In the genomic region with DNA sequence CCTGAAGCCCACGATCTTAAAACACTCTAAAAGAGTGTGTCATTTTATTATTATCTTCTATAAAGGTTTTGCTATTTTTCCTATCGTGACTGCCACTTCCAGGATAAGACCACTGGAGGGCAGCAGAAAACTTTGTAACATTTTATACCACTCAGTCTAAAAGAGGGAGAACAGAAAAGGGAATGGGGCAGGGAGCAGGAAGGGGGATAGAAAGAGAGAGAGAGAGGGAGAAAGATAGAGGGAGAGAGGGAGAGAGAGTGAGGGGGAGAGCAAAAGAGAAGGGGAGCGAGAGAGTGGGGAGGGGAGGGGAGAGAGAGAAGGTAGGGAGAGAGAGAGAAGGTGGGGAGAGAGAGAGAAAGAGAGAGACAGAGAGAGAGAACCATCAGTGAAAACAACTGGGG, we compare ENCODE assay signal across 8 cellular contexts. TPM values are rescaled to one million over a fixed set of nuclear protein-coding genes. Genes with fewer than 3 reads are reported as not detected.
A peak's percentile ranks its signal among the peaks of the same experiment; 100 is the strongest.
DNase-seq lines count a peak whose midpoint lies in the region; ATAC-seq, FAIRE-seq and TF ChIP-seq lines count a peak whose summit lies in the region.

No MANE protein-coding gene starts in this region.

- RAD21 ChIA-PET in GM12878 (lab: Charles Lee; ENCODE audit: unreplicated experiment), result interaction anchor here (0.7 to 4.8 kb wide), 7 partner anchors 24 to 376 kb away, joined by 3 to 70 read pairs (median 3); partner anchors contain the start of genes ERP27 and RERG

- TF ChIP-seq EP300 in Ishikawa (IDR thresholded peaks at IDR 0.05; ENCODE audit: borderline replicate concordance), result no peak
- TF ChIP-seq EP300 in GM12878 (IDR thresholded peaks at IDR 0.05; ENCODE audit: borderline replicate concordance in 1 of 2, control insufficient read depth in 1 of 2, low read depth in 2 of 2, low read length in 2 of 2), result no peak

- H3K4me1 ChIP-seq in GM12878 (ENCODE audit: control insufficient read depth, insufficient read depth, low read length) (no peaks in the 10 kb centered on the region), iPS DF 6.9 (ENCODE audit: control insufficient read depth, insufficient read depth, low read length) (no peaks in the 10 kb centered on the region)

- FAIRE-seq in GM12878 (lab: Jason Lieb, UNC), result no peak

- TF ChIP-seq POLR2A in GM12878 (IDR thresholded peaks at IDR 0.05; ENCODE audit: low read depth, low read length), result no peak

- no peak overlapping the region for H3K9ac ChIP-seq in GM12878 (ENCODE audit: control insufficient read depth, insufficient read depth, low read length)

- SMC1A ChIA-PET in GM12878 (lab: Charles Lee; ENCODE audit: uncharacterized antibody, unreplicated experiment), result interaction anchor here (0.6 to 15.6 kb wide), 14 partner anchors 10 to 151 kb away, joined by 3 to 242 read pairs (median 4); partner anchors contain the start of gene ERP27

- BruUV-seq in GM12878 (replicated peaks; lab: Mats Ljungman, UMichigan), result no TSS peak

- peak overlapping the region; percentile 33; the same call in 1 of the 2 replicates for H2AFZ ChIP-seq in GM12878 (ENCODE audit: control insufficient read depth, low read depth, low read length)

- no peak overlapping the region for H3K4me3 ChIP-seq in GM12878
- H3K4me3 ChIP-seq in iPS DF 6.9 (ENCODE audit: low read length), result no peak overlapping the region

- H3K27me3 ChIP-seq in GM12878 (replicated peaks in 1 of 2; ENCODE audit: control insufficient read depth in 2 of 2, insufficient read depth in 2 of 2, low read length in 1 of 2) (no peaks in the 10 kb centered on the region; a peak in 1 of 4 replicates), iPS DF 6.9 (ENCODE audit: control insufficient read depth, insufficient read depth, low read length) (no peaks in the 10 kb centered on the region)

- H3K27ac ChIP-seq in GM12878 (ENCODE audit: control insufficient read depth, insufficient read depth) (no peak overlapping the region), iPS DF 6.9 (ENCODE audit: low read length) (no peak overlapping the region)

- CTCF ChIA-PET in GM12878 (lab: Yijun Ruan, JAX), result interaction anchor here (0.7 to 9.9 kb wide), 12 partner anchors 8 to 376 kb away, joined by 3 to 104 read pairs (median 6); partner anchors contain the start of gene RERG

- H3K36me3 ChIP-seq in GM12878 (ENCODE audit: control insufficient read depth in 2 of 2, insufficient read depth in 2 of 2, low read length in 1 of 2) (no peaks in the 10 kb centered on the region), iPS DF 6.9 (ENCODE audit: control insufficient read depth, insufficient read depth, low read length) (no peaks in the 10 kb centered on the region)

- 0% methylated on average over 3 of the region's 3 CpGs for WGBS in GM12878 (ENCODE audit: insufficient coverage, insufficient replicate concordance, low lambda C conversion rate, missing lambda C conversion rate)
- no CpG with 5 or more reads among the region's 3 CpGs for WGBS in iPS DF 6.9 (ENCODE audit: insufficient coverage, insufficient read length)

- POLR2A ChIA-PET in GM12878 (lab: Charles Lee), result no interaction called here

- TF ChIP-seq CTCF in GM12878 (IDR thresholded peaks at IDR 0.05 in 2 of 3, conservative IDR thresholded peaks at IDR 0.05 in 1 of 3; ENCODE audit: control insufficient read depth in 2 of 3, extremely low read depth in 1 of 3, insufficient read depth in 1 of 3, low read depth in 3 of 3, low read length in 3 of 3), result peak; percentile 61 to 78 (median 62); a peak in 5 of 6 replicates

- TF ChIP-seq RAD21 in Ishikawa (IDR thresholded peaks at IDR 0.05; ENCODE audit: low read depth) (peak; percentile 95), GM12878 (IDR thresholded peaks at IDR 0.05; ENCODE audit: insufficient read depth, low read depth, low read length) (peak; percentile 99)

- no peak overlapping the region for H3K4me2 ChIP-seq in GM12878 (ENCODE audit: control insufficient read depth, insufficient read depth)

- H4K20me1 ChIP-seq in GM12878 (ENCODE audit: control insufficient read depth, insufficient read depth), result no peaks in the 10 kb centered on the region

- H3K9me3 ChIP-seq in GM12878 (replicated peaks; ENCODE audit: control insufficient read depth, insufficient read depth, low read length), result no peaks in the 10 kb centered on the region
- H3K9me3 ChIP-seq in iPS DF 6.9 (ENCODE audit: control insufficient read depth, insufficient read depth, low read length), result no peaks in the 10 kb centered on the region

- intact Hi-C loops in GM12878 (cut with micrococcal nuclease; ENCODE audit: unreplicated experiment), result loop anchor here (1.0 to 5.0 kb wide), 5 partner anchors 37 to 422 kb away; partner anchors contain the start of gene ERP27

- in situ Hi-C loops in SK-MEL-5 (cut with HindIII; ENCODE audit: low pct_unique_long_range_greater_than_20kb, low sequenced_read_pairs), result no loop called here
- in situ Hi-C loops in GM12878 (cut with MboI), result loop anchor here (5.0 kb wide), 1 partner anchor 152 kb away; no protein-coding TSS in a partner anchor

- no peaks in the 10 kb centered on the region for H3K79me2 ChIP-seq in GM12878 (ENCODE audit: control insufficient read depth, insufficient read depth, low read length)

- ATAC-seq in GM12878, result peak; percentile 82
- no peak for ATAC-seq in HG02840 (IDR thresholded peaks at IDR 0.05; ENCODE audit: low FRiP score, unreplicated experiment)

- peak; percentile 4 to 6 for DNase-seq in activated CD8-positive, alpha-beta memory T cell treated with anti-CD3 and anti-CD28 coated beads for 4 hours (ENCODE audit: low read depth in 2 of 2)
- no peak for DNase-seq in activated CD8-positive, alpha-beta memory T cell treated with anti-CD3 and anti-CD28 coated beads, Interleukin-2, amount 50 U/mL, for 48 hours
- peak; percentile 88 for DNase-seq in SK-MEL-5 (ENCODE audit: low read depth, low spot score)
- no peak for DNase-seq in GM12878 (ENCODE audit: low read depth, low spot score)
- DNase-seq in iPS DF 6.9 (ENCODE audit: low read depth, low spot score), result peak; percentile 33
- DNase-seq in stimulated activated CD4-positive, alpha-beta T cell treated with anti-CD3 and anti-CD28 coated beads, Interleukin-15, amount 100 ng/mL, for 24 hours, result peak; percentile 44

RNA-seq across cellular contexts. Expression of gene ART4, which starts 2.0 kb away (rescaled TPM):
- total RNA-seq in SK-MEL-5 (2014; rRNA removed; shearing (Covaris generic)), result not detected in 2 replicates
- not detected in 2 replicates for polyA plus RNA-seq in SK-MEL-5 (2015; cell fraction: cytosol; rRNA removed)
- not detected in 2 replicates for polyA plus RNA-seq in SK-MEL-5 (2015; cell fraction: nucleus; rRNA removed)
- total RNA-seq in GM12878 (2013; cell fraction: nucleolus; rRNA removed), result not detected in 2 replicates
- total RNA-seq in GM12878 (2014; rRNA removed) (not detected in 2 replicates), GM12878 (2014; rRNA removed; fragmentation: Illumina TruSeq; extraction: Trizol) (not detected in 2 replicates), GM12878 (2021) (not detected in 2 replicates)
- not detected for polyA plus RNA-seq in GM12878 (2011; ENCODE audit: low read depth)
- polyA plus RNA-seq in GM12878 (2011; rRNA removed) (not detected in 2 replicates), GM12878 (2014; fragmentation: Illumina TruSeq; extraction: Trizol) (not detected in 2 replicates), GM12878 (2014; fragmentation: Nextera tagmentation; extraction: Ambion mirVana) (under 1 TPM in 1 of 2 experiments, not detected in 1; 0.02 TPM), GM12878 (2014; rRNA removed) (not detected in 2 replicates), GM12878 (2016; fragmentation: Nextera tagmentation; extraction: Ambion mirVana) (not detected)
- not detected in 2 replicates for polyA plus RNA-seq in GM12878 (2011; cell fraction: cytosol; rRNA removed)
- polyA plus RNA-seq in GM12878 (2011; cell fraction: nucleus; rRNA removed), result not detected in 2 replicates
- polyA plus RNA-seq in GM12878 (2012), result not detected in 2 replicates
- not detected in 2 replicates for polyA minus RNA-seq in GM12878 (2011; rRNA and poly(A)+ RNA removed)
- not detected in 2 replicates for polyA minus RNA-seq in GM12878 (2011; cell fraction: cytosol; rRNA and poly(A)+ RNA removed)
- polyA minus RNA-seq in GM12878 (2011; cell fraction: nucleus; rRNA and poly(A)+ RNA removed), result not detected in 2 replicates

RNA-seq across cellular contexts. Expression of gene SMCO3, which starts 31.4 kb away (rescaled TPM):
- 0.24 TPM in 1 of 2 replicates, not detected in the other for total RNA-seq in SK-MEL-5 (2014; rRNA removed; shearing (Covaris generic))
- polyA plus RNA-seq in SK-MEL-5 (2015; cell fraction: cytosol; rRNA removed), result 0.05 and 0.09 TPM in 2 replicates
- not detected in 2 replicates for polyA plus RNA-seq in SK-MEL-5 (2015; cell fraction: nucleus; rRNA removed)
- not detected in 2 replicates for total RNA-seq in GM12878 (2013; cell fraction: nucleolus; rRNA removed)
- total RNA-seq in GM12878 (2014; rRNA removed) (not detected in 2 replicates), GM12878 (2014; rRNA removed; fragmentation: Illumina TruSeq; extraction: Trizol) (not detected in 2 replicates), GM12878 (2021) (not detected in 2 replicates)
- not detected for polyA plus RNA-seq in GM12878 (2011; ENCODE audit: low read depth)
- polyA plus RNA-seq in GM12878 (2011; rRNA removed) (not detected in 2 replicates), GM12878 (2014; fragmentation: Illumina TruSeq; extraction: Trizol) (not detected in 2 replicates), GM12878 (2014; fragmentation: Nextera tagmentation; extraction: Ambion mirVana) (under 1 TPM; 0.10 to 0.11 TPM), GM12878 (2014; rRNA removed) (not detected in 2 replicates), GM12878 (2016; fragmentation: Nextera tagmentation; extraction: Ambion mirVana) (under 1 TPM; 0.05 to 0.35 TPM)
- polyA plus RNA-seq in GM12878 (2011; cell fraction: cytosol; rRNA removed), result not detected in 2 replicates
- polyA plus RNA-seq in GM12878 (2011; cell fraction: nucleus; rRNA removed), result not detected in 2 replicates
- polyA plus RNA-seq in GM12878 (2012), result 0.13 TPM in 1 of 2 replicates, not detected in the other
- polyA minus RNA-seq in GM12878 (2011; rRNA and poly(A)+ RNA removed), result not detected in 2 replicates
- not detected in 2 replicates for polyA minus RNA-seq in GM12878 (2011; cell fraction: cytosol; rRNA and poly(A)+ RNA removed)
- polyA minus RNA-seq in GM12878 (2011; cell fraction: nucleus; rRNA and poly(A)+ RNA removed), result not detected in 2 replicates

RNA-seq across cellular contexts. Expression of gene MGP, which starts 40.3 kb away (rescaled TPM):
- total RNA-seq in SK-MEL-5 (2014; rRNA removed; shearing (Covaris generic)), result 402 and 415 TPM in 2 replicates
- 169 and 276 TPM in 2 replicates for polyA plus RNA-seq in SK-MEL-5 (2015; cell fraction: cytosol; rRNA removed)
- 34.3 and 59.2 TPM in 2 replicates for polyA plus RNA-seq in SK-MEL-5 (2015; cell fraction: nucleus; rRNA removed)
- total RNA-seq in GM12878 (2013; cell fraction: nucleolus; rRNA removed), result not detected in 2 replicates
- not detected in 2 replicates for total RNA-seq in GM12878 (2014; rRNA removed)
- not detected in 2 replicates for total RNA-seq in GM12878 (2014; rRNA removed; fragmentation: Illumina TruSeq; extraction: Trizol)
- 0.58 and 1.2 TPM in 2 replicates for total RNA-seq in GM12878 (2021)
- not detected for polyA plus RNA-seq in GM12878 (2011; ENCODE audit: low read depth)
- polyA plus RNA-seq in GM12878 (2011; rRNA removed), result not detected in 2 replicates
- not detected in 2 replicates for polyA plus RNA-seq in GM12878 (2011; cell fraction: cytosol; rRNA removed)
- polyA plus RNA-seq in GM12878 (2011; cell fraction: nucleus; rRNA removed), result 0.07 TPM in 1 of 2 replicates, not detected in the other
- not detected in 2 replicates for polyA plus RNA-seq in GM12878 (2012)
- not detected in 2 replicates for polyA plus RNA-seq in GM12878 (2014; fragmentation: Illumina TruSeq; extraction: Trizol)
- not detected for polyA plus RNA-seq in GM12878 (2014; fragmentation: Nextera tagmentation; extraction: Ambion mirVana)
- not detected in 2 replicates for polyA plus RNA-seq in GM12878 (2014; rRNA removed)
- under 1 TPM in 1 of 2 experiments, not detected in 1; 0.21 TPM for polyA plus RNA-seq in GM12878 (2016; fragmentation: Nextera tagmentation; extraction: Ambion mirVana)
- polyA minus RNA-seq in GM12878 (2011; rRNA and poly(A)+ RNA removed), result not detected in 2 replicates
- not detected in 2 replicates for polyA minus RNA-seq in GM12878 (2011; cell fraction: cytosol; rRNA and poly(A)+ RNA removed)
- polyA minus RNA-seq in GM12878 (2011; cell fraction: nucleus; rRNA and poly(A)+ RNA removed), result not detected in 2 replicates

RNA-seq across cellular contexts. Expression of gene C12orf60, which starts 41.9 kb away (rescaled TPM):
- 14.1 and 15.9 TPM in 2 replicates for total RNA-seq in SK-MEL-5 (2014; rRNA removed; shearing (Covaris generic))
- 4.2 and 4.3 TPM in 2 replicates for polyA plus RNA-seq in SK-MEL-5 (2015; cell fraction: cytosol; rRNA removed)
- polyA plus RNA-seq in SK-MEL-5 (2015; cell fraction: nucleus; rRNA removed), result 2.0 and 5.4 TPM in 2 replicates
- total RNA-seq in GM12878 (2013; cell fraction: nucleolus; rRNA removed), result 1.9 and 2.7 TPM in 2 replicates
- 2.0 and 2.7 TPM in 2 replicates for total RNA-seq in GM12878 (2014; rRNA removed)
- total RNA-seq in GM12878 (2014; rRNA removed; fragmentation: Illumina TruSeq; extraction: Trizol), result 2.9 and 3.1 TPM in 2 replicates
- total RNA-seq in GM12878 (2021), result 1.8 TPM in 2 replicates
- polyA plus RNA-seq in GM12878 (2011; ENCODE audit: low read depth), result 0.51 TPM
- 2.3 and 4.5 TPM in 2 replicates for polyA plus RNA-seq in GM12878 (2011; rRNA removed)
- 0.97 and 0.99 TPM in 2 replicates for polyA plus RNA-seq in GM12878 (2011; cell fraction: cytosol; rRNA removed)
- 0.51 and 0.87 TPM in 2 replicates for polyA plus RNA-seq in GM12878 (2011; cell fraction: nucleus; rRNA removed)
- 0.89 and 1.4 TPM in 2 replicates for polyA plus RNA-seq in GM12878 (2012)
- polyA plus RNA-seq in GM12878 (2014; fragmentation: Illumina TruSeq; extraction: Trizol), result 3.1 and 3.5 TPM in 2 replicates
- polyA plus RNA-seq in GM12878 (2014; fragmentation: Nextera tagmentation; extraction: Ambion mirVana), result 1 to 10 TPM; 5.7 to 7.2 TPM
- polyA plus RNA-seq in GM12878 (2014; rRNA removed), result 1.9 and 2.6 TPM in 2 replicates
- polyA plus RNA-seq in GM12878 (2016; fragmentation: Nextera tagmentation; extraction: Ambion mirVana), result 1 to 10 TPM; 3.7 to 4.6 TPM
- polyA minus RNA-seq in GM12878 (2011; rRNA and poly(A)+ RNA removed), result 0.31 and 0.51 TPM in 2 replicates
- polyA minus RNA-seq in GM12878 (2011; cell fraction: cytosol; rRNA and poly(A)+ RNA removed), result not detected in 2 replicates
- 0.36 and 0.57 TPM in 2 replicates for polyA minus RNA-seq in GM12878 (2011; cell fraction: nucleus; rRNA and poly(A)+ RNA removed)

RNA-seq across cellular contexts. Expression of gene WBP11, which starts 42.1 kb away (rescaled TPM):
- total RNA-seq in SK-MEL-5 (2014; rRNA removed; shearing (Covaris generic)), result 33.2 and 33.7 TPM in 2 replicates
- 62.4 and 70.6 TPM in 2 replicates for polyA plus RNA-seq in SK-MEL-5 (2015; cell fraction: cytosol; rRNA removed)
- polyA plus RNA-seq in SK-MEL-5 (2015; cell fraction: nucleus; rRNA removed), result 28.4 and 34.5 TPM in 2 replicates
- 42.4 and 49.4 TPM in 2 replicates for total RNA-seq in GM12878 (2013; cell fraction: nucleolus; rRNA removed)
- total RNA-seq in GM12878 (2014; rRNA removed), result 10.0 and 11.5 TPM in 2 replicates
- 34.3 and 39.4 TPM in 2 replicates for total RNA-seq in GM12878 (2014; rRNA removed; fragmentation: Illumina TruSeq; extraction: Trizol)
- total RNA-seq in GM12878 (2021), result 76.5 and 77.6 TPM in 2 replicates
- 24.9 TPM for polyA plus RNA-seq in GM12878 (2011; ENCODE audit: low read depth)
- 10.6 and 15.9 TPM in 2 replicates for polyA plus RNA-seq in GM12878 (2011; rRNA removed)
- 8.4 and 13.0 TPM in 2 replicates for polyA plus RNA-seq in GM12878 (2011; cell fraction: cytosol; rRNA removed)
- 18.8 and 19.3 TPM in 2 replicates for polyA plus RNA-seq in GM12878 (2011; cell fraction: nucleus; rRNA removed)
- polyA plus RNA-seq in GM12878 (2012), result 39.9 and 56.2 TPM in 2 replicates
- 60.3 and 80.9 TPM in 2 replicates for polyA plus RNA-seq in GM12878 (2014; fragmentation: Illumina TruSeq; extraction: Trizol)
- polyA plus RNA-seq in GM12878 (2014; fragmentation: Nextera tagmentation; extraction: Ambion mirVana), result 10 to 100 TPM; 17.5 to 18.9 TPM
- 13.4 and 18.0 TPM in 2 replicates for polyA plus RNA-seq in GM12878 (2014; rRNA removed)
- polyA plus RNA-seq in GM12878 (2016; fragmentation: Nextera tagmentation; extraction: Ambion mirVana), result 100 to 1,000 TPM; 102 to 107 TPM
- polyA minus RNA-seq in GM12878 (2011; rRNA and poly(A)+ RNA removed), result 11.1 and 16.1 TPM in 2 replicates
- 11.9 and 16.8 TPM in 2 replicates for polyA minus RNA-seq in GM12878 (2011; cell fraction: cytosol; rRNA and poly(A)+ RNA removed)
- polyA minus RNA-seq in GM12878 (2011; cell fraction: nucleus; rRNA and poly(A)+ RNA removed), result 25.1 and 40.5 TPM in 2 replicates

Comparison
In these comparisons a context has a peak if more than half of its experiments do, and no peak if none do; other contexts are left out.
1. DNase-seq: peak in activated CD8-positive, alpha-beta memory T cell treated with anti-CD3 and anti-CD28 coated beads for 4 hours (2 of 2), SK-MEL-5 (single experiment), iPS DF 6.9 (single experiment) and stimulated activated CD4-positive, alpha-beta T cell treated with anti-CD3 and anti-CD28 coated beads, Interleukin-15, amount 100 ng/mL, for 24 hours (single experiment); none in activated CD8-positive, alpha-beta memory T cell treated with anti-CD3 and anti-CD28 coated beads, Interleukin-2, amount 50 U/mL, for 48 hours (single experiment) and GM12878 (single experiment).
2. RNA of gene MGP, which starts 40.3 kb away (total RNA-seq): 402 to 415 TPM in SK-MEL-5; 0.58 to 1.2 TPM in GM12878; every median in the first group is over 100 times any median in the second.